Comparison of ENCODE assay signal across 10 cellular contexts in genomic region chr2:25312958-25313710, GRCh38. TPM values are rescaled to one million over a fixed set of nuclear protein-coding genes. Genes with fewer than 3 reads are reported as not detected.
A peak's percentile ranks its signal among the peaks of the same experiment; 100 is the strongest.
DNase-seq lines count a peak whose midpoint lies in the region; ATAC-seq and TF ChIP-seq lines count a peak whose summit lies in the region.
"Had no signal": no experiment of that assay in that cellular context is flagged by ENCODE, and none has a peak within 500 bp of the region (broad histone marks: within the 10 kb centered on the region; RNA-seq: fewer than 3 reads in every experiment).

No MANE protein-coding gene starts in this region.

- ATAC-seq in activated naive CD8-positive, alpha-beta T cell treated with anti-CD3 and anti-CD28 coated beads, Interleukin-2, amount 10 ng/mL, durations not matched to agents 7 days and 5 days (ENCODE audit: low read depth): peak; percentile 21
- ATAC-seq in HG03378 (IDR thresholded peaks at IDR 0.05; ENCODE audit: unreplicated experiment) (no peak), GM19395 (IDR thresholded peaks at IDR 0.05; ENCODE audit: unreplicated experiment) (no peak), GM21367 (IDR thresholded peaks at IDR 0.05; ENCODE audit: unreplicated experiment) (no peak)
- ATAC-seq: lower lobe of right lung had no signal

- CTCF ChIA-PET in CD8-positive, alpha-beta memory T cell (lab: Charles Lee): interaction anchor here (0.7 to 3.4 kb wide), 10 partner anchors 22 to 116 kb away, joined by 3 to 12 read pairs (median 5); partner anchors contain the start of gene DNMT3A

- peaks cover 80% of the 10 kb centered on the region for H3K4me1 ChIP-seq in CD8-positive, alpha-beta memory T cell (ENCODE audit: insufficient read depth, low read length)

- H3K27ac ChIP-seq in CD8-positive, alpha-beta memory T cell (ENCODE audit: low read depth, low read length): peak overlapping the region; percentile 38
- peak overlapping the region; percentile 97 for H3K27ac ChIP-seq in VCaP

- POLR2A ChIA-PET in CD8-positive, alpha-beta memory T cell (lab: Charles Lee): interaction anchor here (0.5 to 1.0 kb wide), 2 partner anchors 9 to 33 kb away, joined by 3 read pairs; no protein-coding TSS in a partner anchor
- POLR2A ChIA-PET in activated naive CD8-positive, alpha-beta T cell treated with anti-CD3 and anti-CD28 coated beads, Interleukin-2, amount 10 ng/mL, durations not matched to agents 7 days and 5 days (lab: Charles Lee): interaction anchor here (0.5 to 4.4 kb wide), 10 partner anchors 11 to 255 kb away, joined by 3 to 50 read pairs (median 5); no protein-coding TSS in a partner anchor

- peak overlapping the region; percentile 76 to 90 (median 82) for H3K4me3 Mint-ChIP-seq in CD8-positive, alpha-beta memory T cell
- peak overlapping the region; percentile 82 for H3K4me3 Mint-ChIP-seq in activated naive CD8-positive, alpha-beta T cell treated with anti-CD3 and anti-CD28 coated beads, Interleukin-2, amount 10 ng/mL, durations not matched to agents 7 days and 5 days

- peak in 1 of 5 donors; percentile 47 for DNase-seq in CD8-positive, alpha-beta memory T cell
- no peak for DNase-seq in activated naive CD8-positive, alpha-beta T cell treated with anti-CD3 and anti-CD28 coated beads, Interleukin-2, amount 10 ng/mL, durations not matched to agents 7 days and 5 days
- peak; percentile 58 for DNase-seq in stimulated activated CD4-positive, alpha-beta T cell treated with anti-CD3 and anti-CD28 coated beads, Interleukin-2, amount 100 ng/mL, for 4 hours (ENCODE audit: low read depth)
- no peak for DNase-seq in NCI-H2081 treated with DMSO at 0.1 percent for 48 hours (lab: John Stamatoyannopoulos, UW)
- DNase-seq: lower lobe of right lung, NCI-H1105 treated with DMSO at 0.1 percent for 48 hours had no signal

- H3K27me3 Mint-ChIP-seq in CD8-positive, alpha-beta memory T cell: no peaks in the 10 kb centered on the region
- H3K27me3 Mint-ChIP-seq in activated naive CD8-positive, alpha-beta T cell treated with anti-CD3 and anti-CD28 coated beads, Interleukin-2, amount 10 ng/mL, durations not matched to agents 7 days and 5 days: no peaks in the 10 kb centered on the region

- H3K36me3 Mint-ChIP-seq in CD8-positive, alpha-beta memory T cell: peaks cover 0 to 29% (median 3%) of the 10 kb centered on the region in 3 donors
- peaks cover 18% of the 10 kb centered on the region for H3K36me3 Mint-ChIP-seq in activated naive CD8-positive, alpha-beta T cell treated with anti-CD3 and anti-CD28 coated beads, Interleukin-2, amount 10 ng/mL, durations not matched to agents 7 days and 5 days

- H3K36me3 ChIP-seq in CD8-positive, alpha-beta memory T cell (ENCODE audit: insufficient read depth, low read length): peaks cover 11% of the 10 kb centered on the region

- no peaks in the 10 kb centered on the region for H3K9me3 Mint-ChIP-seq in CD8-positive, alpha-beta memory T cell
- H3K9me3 Mint-ChIP-seq in activated naive CD8-positive, alpha-beta T cell treated with anti-CD3 and anti-CD28 coated beads, Interleukin-2, amount 10 ng/mL, durations not matched to agents 7 days and 5 days: no peaks in the 10 kb centered on the region

- TF ChIP-seq CTCF in VCaP (conservative IDR thresholded peaks at IDR 0.05): no peak

- H3K27me3 ChIP-seq in CD8-positive, alpha-beta memory T cell (ENCODE audit: insufficient read depth, low read length, poor library complexity, severe bottlenecking): no peaks in the 10 kb centered on the region

- peaks cover 59 to 86% (median 67%) of the 10 kb centered on the region in 3 donors for H3K4me1 Mint-ChIP-seq in CD8-positive, alpha-beta memory T cell
- peaks cover 59% of the 10 kb centered on the region for H3K4me1 Mint-ChIP-seq in activated naive CD8-positive, alpha-beta T cell treated with anti-CD3 and anti-CD28 coated beads, Interleukin-2, amount 10 ng/mL, durations not matched to agents 7 days and 5 days

- peak overlapping the region; percentile 74 for H3K4me3 ChIP-seq in CD8-positive, alpha-beta memory T cell (ENCODE audit: low read length)
- H3K4me3 ChIP-seq: lower lobe of right lung had no signal

- H3K27ac Mint-ChIP-seq in CD8-positive, alpha-beta memory T cell: peak overlapping the region; percentile 88 to 97 (median 94)
- H3K27ac Mint-ChIP-seq in activated naive CD8-positive, alpha-beta T cell treated with anti-CD3 and anti-CD28 coated beads, Interleukin-2, amount 10 ng/mL, durations not matched to agents 7 days and 5 days: peak overlapping the region; percentile 95

- H3K9me3 ChIP-seq in CD8-positive, alpha-beta memory T cell (ENCODE audit: low read length): no peaks in the 10 kb centered on the region
- H3K9me3 ChIP-seq: lower lobe of right lung had no signal

RNA-seq across cellular contexts. Expression of gene DNMT3A, which starts 28.6 kb away (rescaled TPM):
- total RNA-seq in CD8-positive, alpha-beta memory T cell: 10 to 100 TPM; 77.9 to 80.7 TPM
- 19.4 TPM for polyA plus RNA-seq in CD8-positive, alpha-beta memory T cell
- 10 to 100 TPM; 76.7 to 84.7 TPM for total RNA-seq in activated naive CD8-positive, alpha-beta T cell treated with anti-CD3 and anti-CD28 coated beads, Interleukin-2, amount 10 ng/mL, durations not matched to agents 7 days and 5 days
